In genomic region chr3:49652218-49652921, GRCh38 we compare ENCODE assay signal across 15 cellular contexts. TPM values are rescaled to one million over a fixed set of nuclear protein-coding genes. Genes with fewer than 3 reads are reported as not detected.
DNase-seq lines count a peak whose midpoint lies in the region; ATAC-seq and TF ChIP-seq lines count a peak whose summit lies in the region.
"Had no signal": no experiment of that assay in that cellular context is flagged by ENCODE, and none has a peak within 500 bp of the region (broad histone marks: within the 10 kb centered on the region; RNA-seq: fewer than 3 reads in every experiment).

No MANE protein-coding gene starts in this region.

- H3K36me3 ChIP-seq in heart right ventricle, result peaks cover 0 to 11% (median 0%) of the 10 kb centered on the region in 9 donors
- H3K36me3 ChIP-seq in IMR-90 (ENCODE audit: control insufficient read depth, insufficient read depth, low read length), result no peaks in the 10 kb centered on the region
- peaks cover 0 to 43% of the 10 kb centered on the region in 2 donors for H3K36me3 ChIP-seq in neuronal stem cell (replicated peaks in 1 of 2; ENCODE audit: control insufficient read depth in 2 of 2, insufficient read depth in 2 of 2, low read length in 2 of 2)
- no peaks in the 10 kb centered on the region for H3K36me3 ChIP-seq in esophagus muscularis mucosa
- no peaks in the 10 kb centered on the region for H3K36me3 ChIP-seq in hepatocyte (replicated peaks; ENCODE audit: insufficient read depth, low read depth)

- H3K18ac ChIP-seq in IMR-90 (ENCODE audit: low read depth, low read length) (no peak overlapping the region), neuronal stem cell (ENCODE audit: low read length) (peak overlapping the region; percentile 48)

- TF ChIP-seq RAD21 in IMR-90 (IDR thresholded peaks at IDR 0.05; ENCODE audit: low read length), result no peak

- no peak overlapping the region for H3K4me2 ChIP-seq in IMR-90 (ENCODE audit: low read depth, low read length)
- no peak overlapping the region for H3K4me2 ChIP-seq in neuronal stem cell (ENCODE audit: insufficient read depth, low read length, poor library complexity, severe bottlenecking)
- H3K4me2 ChIP-seq in hepatocyte, result no peak overlapping the region
- H3K4me2 ChIP-seq: GM23338 had no signal

- intact Hi-C loops in Right ventricle myocardium superior (cut with DNase I) (no loop called here), heart right ventricle (cut with DNase I) (loop anchor here in 1 of 10 donors (5.0 kb wide), 1 partner anchor 95 kb away; no protein-coding TSS in a partner anchor), IMR-90 (cut with micrococcal nuclease) (no loop called here), esophagus muscularis mucosa (cut with DNase I) (no loop called here)

- peaks cover 8% of the 10 kb centered on the region for H3K27me3 Mint-ChIP-seq in stimulated activated naive CD8-positive, alpha-beta T cell treated with anti-CD3 and anti-CD28 coated beads, Interleukin-15, amount 100 ng/mL, for 72 hours
- H3K27me3 Mint-ChIP-seq: CD4-positive, alpha-beta T cell had no signal

- no peak overlapping the region for H3K4me3 ChIP-seq in heart right ventricle
- H3K4me3 ChIP-seq in IMR-90 (ENCODE audit: insufficient read depth, low read depth, low read length), result no peak overlapping the region
- no peak overlapping the region for H3K4me3 ChIP-seq in neuronal stem cell (ENCODE audit: low read length in 2 of 2)
- H3K4me3 ChIP-seq in esophagus muscularis mucosa, result no peak overlapping the region
- H3K4me3 ChIP-seq in hepatocyte, result no peak overlapping the region
- H3K4me3 ChIP-seq: GM23338 had no signal

- H2AFZ ChIP-seq in IMR-90 (replicated peaks; ENCODE audit: low read length, poor library complexity) (peak overlapping the region; percentile 43), neuronal stem cell (ENCODE audit: low read length) (no peak overlapping the region), hepatocyte (no peak overlapping the region)
- H2AFZ ChIP-seq: GM23338 had no signal

- no peak overlapping the region for H3K4me3 Mint-ChIP-seq in stimulated activated naive CD8-positive, alpha-beta T cell treated with anti-CD3 and anti-CD28 coated beads, Interleukin-15, amount 100 ng/mL, for 72 hours
- H3K4me3 Mint-ChIP-seq: CD14-positive monocyte; CD4-positive, alpha-beta T cell; CD8-positive, alpha-beta memory T cell; GM23338 had no signal

- H3K9ac ChIP-seq in IMR-90 (ENCODE audit: low read depth, low read length), result no peak overlapping the region
- peak overlapping the region; percentile 30 for H3K9ac ChIP-seq in neuronal stem cell (ENCODE audit: low read depth, low read length, poor library complexity)

- H4K8ac ChIP-seq in IMR-90 (ENCODE audit: low read depth in 2 of 2, low read length in 2 of 2) (no peak overlapping the region), neuronal stem cell (ENCODE audit: low read depth, low read length) (no peak overlapping the region)

- dilution Hi-C loops in IMR-90 (cut with HindIII; ENCODE audit: low sequenced_read_pairs, unreplicated experiment), result no loop called here

- H3K9me2 ChIP-seq in hepatocyte (replicated peaks; ENCODE audit: insufficient read depth), result no peaks in the 10 kb centered on the region

- H2BK5ac ChIP-seq in IMR-90 (ENCODE audit: low read depth, low read length, poor library complexity, severe bottlenecking) (no peak overlapping the region), neuronal stem cell (ENCODE audit: low read length) (no peak overlapping the region)

- no peaks in the 10 kb centered on the region for H3K79me2 ChIP-seq in hepatocyte

- H3K27me3 ChIP-seq in heart right ventricle (no peaks in the 10 kb centered on the region), IMR-90 (ENCODE audit: control insufficient read depth, insufficient read depth, low read length) (peaks cover 30% of the 10 kb centered on the region; the same call in 1 of the 2 replicates), neuronal stem cell (ENCODE audit: control insufficient read depth in 3 of 3, insufficient read depth in 3 of 3, low read depth in 1 of 3, low read length in 3 of 3) (no peaks in the 10 kb centered on the region), esophagus muscularis mucosa (peaks cover 0 to 10% (median 0%) of the 10 kb centered on the region in 4 donors), hepatocyte (no peaks in the 10 kb centered on the region)

- no peak overlapping the region for H2AK9ac ChIP-seq in IMR-90 (replicated peaks; ENCODE audit: low read depth, low read length, poor library complexity)

- H3K56ac ChIP-seq in IMR-90 (ENCODE audit: extremely low read depth, insufficient read depth, low read length), result no peak overlapping the region

- H3K4me1 Mint-ChIP-seq in stimulated activated naive CD8-positive, alpha-beta T cell treated with anti-CD3 and anti-CD28 coated beads, Interleukin-15, amount 100 ng/mL, for 72 hours, result peaks cover 13% of the 10 kb centered on the region
- H3K4me1 Mint-ChIP-seq: CD8-positive, alpha-beta memory T cell had no signal

- H2AK5ac ChIP-seq in IMR-90 (ENCODE audit: low read depth, low read length) (no peak overlapping the region), neuronal stem cell (ENCODE audit: low read depth, low read length) (peak overlapping the region; percentile 74)

- no peak overlapping the region for H2BK20ac ChIP-seq in IMR-90 (ENCODE audit: low read depth, low read length)

- DNase-seq in Right ventricle myocardium superior (peak; percentile 17), heart right ventricle (no peak), IMR-90 (no peak), neuronal stem cell (ENCODE audit: low spot score) (no peak), esophagus muscularis mucosa (ENCODE audit: extremely low spot score) (no peak), hepatocyte (ENCODE audit: low spot score) (no peak)
- DNase-seq in stimulated activated naive CD8-positive, alpha-beta T cell treated with anti-CD3 and anti-CD28 coated beads, Interleukin-15, amount 100 ng/mL, for 72 hours, result no peak
- DNase-seq: CD4-positive, alpha-beta T cell; CD8-positive, alpha-beta memory T cell; DMS53; DMS79 treated with DMSO at 0.1 percent for 48 hours; GF-D8; HCEC 1CT had no signal

- H2BK12ac ChIP-seq in neuronal stem cell (ENCODE audit: low read length), result no peak overlapping the region

- H4K5ac ChIP-seq in IMR-90 (ENCODE audit: low read depth, low read length), result no peak overlapping the region

- peaks cover 3 to 28% (median 15%) of the 10 kb centered on the region in 9 donors for H3K4me1 ChIP-seq in heart right ventricle
- H3K4me1 ChIP-seq in IMR-90 (ENCODE audit: control insufficient read depth, insufficient read depth, low read length), result no peaks in the 10 kb centered on the region
- peaks cover 0 to 2% of the 10 kb centered on the region in 2 donors for H3K4me1 ChIP-seq in neuronal stem cell (ENCODE audit: control insufficient read depth in 2 of 2, insufficient read depth in 1 of 2, low read depth in 1 of 2, low read length in 2 of 2)
- peaks cover 6 to 9% (median 7%) of the 10 kb centered on the region in 4 donors for H3K4me1 ChIP-seq in esophagus muscularis mucosa
- H3K4me1 ChIP-seq in hepatocyte (ENCODE audit: insufficient read depth), result peaks cover 4% of the 10 kb centered on the region

- no peak overlapping the region for H4K91ac ChIP-seq in IMR-90 (ENCODE audit: insufficient read depth, low read depth, low read length)
- no peak overlapping the region for H4K91ac ChIP-seq in neuronal stem cell (ENCODE audit: low read depth, low read length, poor library complexity)

- no peaks in the 10 kb centered on the region for H4K20me1 ChIP-seq in IMR-90 (ENCODE audit: insufficient read depth, low read length)
- no peaks in the 10 kb centered on the region for H4K20me1 ChIP-seq in hepatocyte (ENCODE audit: insufficient read depth, poor library complexity, severe bottlenecking)

- H3K9me3 Mint-ChIP-seq in stimulated activated naive CD8-positive, alpha-beta T cell treated with anti-CD3 and anti-CD28 coated beads, Interleukin-15, amount 100 ng/mL, for 72 hours, result no peaks in the 10 kb centered on the region
- H3K9me3 Mint-ChIP-seq: CD14-positive monocyte; CD4-positive, alpha-beta T cell; CD8-positive, alpha-beta memory T cell; GM23338 had no signal

- ATAC-seq in Right ventricle myocardium superior (ENCODE audit: poor library complexity), result no peak
- ATAC-seq in heart right ventricle, result no peak
- ATAC-seq in IMR-90 (ENCODE audit: low read depth), result no peak
- no peak for ATAC-seq in stimulated activated naive CD8-positive, alpha-beta T cell treated with anti-CD3 and anti-CD28 coated beads, Interleukin-15, amount 100 ng/mL, for 72 hours
- ATAC-seq: GM23338 had no signal

- TF ChIP-seq CTCF in heart right ventricle (IDR thresholded peaks at IDR 0.05) (no peak), IMR-90 (conservative IDR thresholded peaks at IDR 0.05; ENCODE audit: low read depth, low read length) (no peak), esophagus muscularis mucosa (IDR thresholded peaks at IDR 0.05) (no peak), hepatocyte (IDR thresholded peaks at IDR 0.05; ENCODE audit: poor library complexity) (no peak)

- H3K23ac ChIP-seq in IMR-90 (ENCODE audit: low read depth, low read length) (no peak overlapping the region), neuronal stem cell (ENCODE audit: low read depth, low read length, poor library complexity) (peak overlapping the region; percentile 43)

- TF ChIP-seq EP300 in esophagus muscularis mucosa (IDR thresholded peaks at IDR 0.05), result no peak

- TF ChIP-seq POLR2A in IMR-90 (IDR thresholded peaks at IDR 0.05; ENCODE audit: low read depth, low read length) (no peak), esophagus muscularis mucosa (IDR thresholded peaks at IDR 0.05; ENCODE audit: low read depth) (no peak)

- POLR2A ChIA-PET in IMR-90 (lab: Charles Lee; ENCODE audit: unreplicated experiment), result no interaction called here

- H3K14ac ChIP-seq in IMR-90 (replicated peaks; ENCODE audit: low read depth, low read length) (no peak overlapping the region), neuronal stem cell (ENCODE audit: low read length) (no peak overlapping the region)

- no peaks in the 10 kb centered on the region for H3K9me3 ChIP-seq in heart right ventricle
- H3K9me3 ChIP-seq in IMR-90 (ENCODE audit: control insufficient read depth, insufficient read depth, low read length), result no peaks in the 10 kb centered on the region
- H3K9me3 ChIP-seq in neuronal stem cell (replicated peaks in 1 of 2; ENCODE audit: control insufficient read depth in 2 of 2, insufficient read depth in 1 of 2, low read depth in 1 of 2, low read length in 2 of 2), result no peaks in the 10 kb centered on the region
- H3K9me3 ChIP-seq in esophagus muscularis mucosa, result no peaks in the 10 kb centered on the region
- no peaks in the 10 kb centered on the region for H3K9me3 ChIP-seq in hepatocyte (ENCODE audit: low read depth)

- BruUV-seq in IMR-90 (replicated peaks; lab: Mats Ljungman, UMichigan), result no TSS peak

- H3K79me1 ChIP-seq in IMR-90 (ENCODE audit: low read depth in 1 of 2, low read length in 2 of 2) (no peaks in the 10 kb centered on the region), neuronal stem cell (ENCODE audit: low read depth, low read length) (peaks cover 2% of the 10 kb centered on the region)

- H2BK15ac ChIP-seq in IMR-90 (ENCODE audit: low read depth, low read length), result no peak overlapping the region
- peak overlapping the region; percentile 58 for H2BK15ac ChIP-seq in neuronal stem cell (ENCODE audit: low read length)

- in situ Hi-C loops in IMR-90 (cut with MboI; ENCODE audit: low sequenced_read_pairs), result no loop called here

- H3K4ac ChIP-seq in IMR-90 (ENCODE audit: low read depth, low read length) (no peak overlapping the region), neuronal stem cell (ENCODE audit: low read length) (no peak overlapping the region)

- peaks cover 3% of the 10 kb centered on the region; the same call in 1 of the 2 replicates for H3K9me1 ChIP-seq in IMR-90 (ENCODE audit: insufficient read depth, low read length)

- no peak overlapping the region for H3K27ac Mint-ChIP-seq in stimulated activated naive CD8-positive, alpha-beta T cell treated with anti-CD3 and anti-CD28 coated beads, Interleukin-15, amount 100 ng/mL, for 72 hours
- H3K27ac Mint-ChIP-seq: CD14-positive monocyte; CD4-positive, alpha-beta T cell; CD8-positive, alpha-beta memory T cell; GM23338 had no signal

- CTCF ChIA-PET in IMR-90 (lab: Yijun Ruan, JAX), result no interaction called here

- WGBS in heart right ventricle, 2 donors, result 90 to 91% methylated on average over 37 of the region's 37 CpGs
- WGBS in IMR-90 (ENCODE audit: extremely low coverage in 2 of 2, insufficient read length in 1 of 2), 2 experiments, result 81% methylated on average over 21 of the region's 37 CpGs; no CpG with 5 or more reads in 1 of the 2 experiments
- no CpG with 5 or more reads among the region's 37 CpGs for WGBS in neuronal stem cell (ENCODE audit: extremely low coverage in 2 of 2, insufficient read length in 2 of 2, insufficient replicate concordance in 1 of 2), 2 donors
- 87% methylated on average over 24 of the region's 37 CpGs for WGBS in esophagus muscularis mucosa
- WGBS in hepatocyte (ENCODE audit: low lambda C conversion rate, missing lambda C conversion rate), result 93% methylated on average over 35 of the region's 37 CpGs

- no peak overlapping the region for H2BK120ac ChIP-seq in IMR-90 (ENCODE audit: low read depth, low read length)
- no peak overlapping the region for H2BK120ac ChIP-seq in neuronal stem cell (ENCODE audit: low read depth, low read length)

- H3K27ac ChIP-seq in heart right ventricle, result no peak overlapping the region
- no peak overlapping the region for H3K27ac ChIP-seq in IMR-90 (ENCODE audit: insufficient read depth, low read length)
- no peak overlapping the region for H3K27ac ChIP-seq in neuronal stem cell (replicated peaks; ENCODE audit: low read length)
- H3K27ac ChIP-seq in esophagus muscularis mucosa (replicated peaks in 1 of 4), result no peak overlapping the region
- no peak overlapping the region for H3K27ac ChIP-seq in hepatocyte

RNA-seq across cellular contexts. Expression of gene APEH, which starts 21.8 kb away (rescaled TPM):
- total RNA-seq in Right ventricle myocardium superior, result 103 TPM
- total RNA-seq in heart right ventricle, result 100 to 1,000 TPM; 101 to 140 (median 110) TPM
- polyA plus RNA-seq in heart right ventricle, result 10 to 100 TPM; 18.2 to 65.7 TPM
- 116 and 142 TPM in 2 replicates for total RNA-seq in IMR-90 (2012; rRNA removed)
- polyA plus RNA-seq in IMR-90 (2012; rRNA removed), result 84.3 and 89.2 TPM in 2 replicates
- 47.3 and 89.1 TPM in 2 replicates for polyA plus RNA-seq in IMR-90 (2012; cell fraction: cytosol; rRNA removed)
- polyA plus RNA-seq in IMR-90 (2012; cell fraction: nucleus; rRNA removed; ENCODE audit: low replicate concordance), result 86.8 and 174 TPM in 2 replicates
- 50.1 TPM for polyA plus RNA-seq in neuronal stem cell (2013, experiment 1 of 2)
- polyA plus RNA-seq in neuronal stem cell (2013, experiment 2 of 2), result 46.8 TPM
- total RNA-seq in esophagus muscularis mucosa, result 10 to 100 TPM; 48.2 to 75.5 (median 68.1) TPM
- 120 and 125 TPM in 2 replicates for total RNA-seq in hepatocyte
- polyA plus RNA-seq in hepatocyte, result 138 and 148 TPM in 2 replicates

RNA-seq across cellular contexts. Expression of gene MST1, which starts 36.9 kb away (rescaled TPM):
- total RNA-seq in Right ventricle myocardium superior (3.7 TPM), heart right ventricle (1 to 10 TPM; 2.3 to 5.1 (median 3.8) TPM), IMR-90 (2012; rRNA removed) (1.1 and 1.3 TPM in 2 replicates), esophagus muscularis mucosa (1 to 10 TPM; 1.7 to 4.7 (median 3.8) TPM), hepatocyte (90.3 and 116 TPM in 2 replicates)
- polyA plus RNA-seq in heart right ventricle (10 to 100 TPM in 1 of 2 donors, 1 to 10 TPM in 1; 3.3 to 16.0 TPM), IMR-90 (2012; rRNA removed) (13.0 and 16.6 TPM in 2 replicates), hepatocyte (137 and 158 TPM in 2 replicates)
- polyA plus RNA-seq in IMR-90 (2012; cell fraction: cytosol; rRNA removed), result 2.9 and 4.5 TPM in 2 replicates
- 161 and 240 TPM in 2 replicates for polyA plus RNA-seq in IMR-90 (2012; cell fraction: nucleus; rRNA removed; ENCODE audit: low replicate concordance)
- polyA plus RNA-seq in neuronal stem cell (2013, experiment 1 of 2), result 10.4 TPM
- 11.3 TPM for polyA plus RNA-seq in neuronal stem cell (2013, experiment 2 of 2)

RNA-seq across cellular contexts. Expression of gene RNF123, which starts 37.0 kb away (rescaled TPM):
- total RNA-seq in Right ventricle myocardium superior, result 47.9 TPM
- total RNA-seq in heart right ventricle, result 10 to 100 TPM; 41.5 to 61.8 (median 51.4) TPM
- 10 to 100 TPM; 23.6 to 30.8 TPM for polyA plus RNA-seq in heart right ventricle
- 10.8 and 13.4 TPM in 2 replicates for total RNA-seq in IMR-90 (2012; rRNA removed)
- 37.7 and 45.6 TPM in 2 replicates for polyA plus RNA-seq in IMR-90 (2012; rRNA removed)
- polyA plus RNA-seq in IMR-90 (2012; cell fraction: cytosol; rRNA removed), result 28.6 and 37.8 TPM in 2 replicates
- 86.9 and 207 TPM in 2 replicates for polyA plus RNA-seq in IMR-90 (2012; cell fraction: nucleus; rRNA removed; ENCODE audit: low replicate concordance)
- polyA plus RNA-seq in neuronal stem cell (2013, experiment 1 of 2), result 21.9 TPM
- polyA plus RNA-seq in neuronal stem cell (2013, experiment 2 of 2), result 20.9 TPM
- total RNA-seq in esophagus muscularis mucosa, result 10 to 100 TPM; 23.4 to 36.2 (median 31.5) TPM
- 27.7 and 32.1 TPM in 2 replicates for total RNA-seq in hepatocyte
- polyA plus RNA-seq in hepatocyte, result 34.6 and 39.1 TPM in 2 replicates

Comparison
In these comparisons a context has a peak if more than half of its experiments do, and no peak if none do; other contexts are left out.
1. RNA of gene MST1, which starts 36.9 kb away (total RNA-seq): 90.3 to 116 TPM in hepatocyte; 1.7 to 4.7 TPM in esophagus muscularis mucosa, 2.3 to 5.1 TPM in heart right ventricle, 3.7 TPM in Right ventricle myocardium superior (single experiment) and 1.1 to 1.3 TPM in IMR-90; every median in the first group is over 10 times any median in the second.